In the genomic region with DNA sequence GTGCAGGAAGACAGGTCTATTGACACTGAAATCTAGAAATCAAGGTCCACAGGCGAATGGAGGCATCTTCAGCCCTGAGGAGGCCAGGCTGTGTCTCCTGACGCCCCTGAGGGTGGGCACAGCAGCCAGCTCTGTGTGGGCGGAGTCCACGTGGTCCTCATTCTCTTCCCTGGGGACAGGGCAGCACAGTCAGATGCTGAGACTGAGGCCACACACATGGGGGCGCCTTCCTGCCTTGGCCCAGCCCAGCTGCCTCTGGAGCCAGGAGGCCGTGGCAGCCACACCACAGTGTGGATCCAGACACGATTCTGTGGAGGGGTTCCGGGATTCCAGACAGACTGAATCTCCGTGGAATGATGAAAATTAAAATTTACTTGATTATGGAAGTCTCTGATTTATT, we compare ENCODE assay signal across 11 cellular contexts. TPM values are rescaled to one million over a fixed set of nuclear protein-coding genes. Genes with fewer than 3 reads are reported as not detected.
DNase-seq lines count a peak whose midpoint lies in the region; TF ChIP-seq lines count a peak whose summit lies in the region.
"Had no signal": no experiment of that assay in that cellular context is flagged by ENCODE, and none has a peak within 500 bp of the region (broad histone marks: within the 10 kb centered on the region; RNA-seq: fewer than 3 reads in every experiment).

No MANE protein-coding gene starts in this region.

- H3K9ac ChIP-seq in mesendoderm (ENCODE audit: low read length) = no peak overlapping the region

- no peak overlapping the region for H4K8ac ChIP-seq in mesendoderm (ENCODE audit: low read depth, low read length)

- H3K4me2 ChIP-seq in mesendoderm (ENCODE audit: low read length) = no peak overlapping the region

- no peaks in the 10 kb centered on the region for H3K27me3 Mint-ChIP-seq in chondrocyte (ENCODE audit: low read depth)

- no peak overlapping the region for H2BK5ac ChIP-seq in mesendoderm (ENCODE audit: low read length)

- peak; percentile 9; the same call in 1 of the 2 replicates for TF ChIP-seq CTCF in AG10803 (conservative IDR thresholded peaks at IDR 0.05; ENCODE audit: low read length)
- peak; percentile 40 for TF ChIP-seq CTCF in GM13976 (IDR thresholded peaks at IDR 0.05; ENCODE audit: borderline replicate concordance, control extremely low read depth, extremely low read depth, insufficient read depth, missing control alignments)
- TF ChIP-seq CTCF in chondrocyte (IDR thresholded peaks at IDR 0.05) = peak; percentile 24

- H3K27ac ChIP-seq in mesendoderm (ENCODE audit: low read depth, low read length) = no peak overlapping the region
- H3K27ac ChIP-seq: gastrocnemius medialis had no signal

- H3K18ac ChIP-seq in mesendoderm (ENCODE audit: low read length) = no peak overlapping the region

- no peak overlapping the region for H3K56ac ChIP-seq in mesendoderm (ENCODE audit: low read length)

- H2BK15ac ChIP-seq in mesendoderm (replicated peaks; ENCODE audit: low read depth) = no peak overlapping the region

- peaks cover 16% of the 10 kb centered on the region for H3K36me3 Mint-ChIP-seq in chondrocyte (ENCODE audit: low read depth)
- H3K36me3 Mint-ChIP-seq: activated naive CD4-positive, alpha-beta T cell treated with anti-CD3 and anti-CD28 coated beads, Interleukin-2, amount 50 U/mL, for 72 hours had no signal

- H4K5ac ChIP-seq in mesendoderm (ENCODE audit: low read length) = no peak overlapping the region

- no CpG with 5 or more reads among the region's 9 CpGs for WGBS in mesendoderm (ENCODE audit: extremely low coverage, insufficient coverage, low lambda C conversion rate)

- no peak overlapping the region for H2AK5ac ChIP-seq in mesendoderm (ENCODE audit: low read length)

- H3K23ac ChIP-seq in mesendoderm (ENCODE audit: low read length) = no peak overlapping the region

- no peak overlapping the region for H3K27ac Mint-ChIP-seq in chondrocyte (ENCODE audit: unreplicated experiment)
- H3K27ac Mint-ChIP-seq: activated CD8-positive, alpha-beta T cell treated with anti-CD3 and anti-CD28 coated beads, Interleukin-2, amount 10 ng/mL, durations not matched to agents 7 days and 5 days had no signal

- no peak for DNase-seq in AG10803 (ENCODE audit: low read depth)
- DNase-seq in GM13976 (ENCODE audit: low spot score) = no peak
- no peak for DNase-seq in chondrocyte (ENCODE audit: low spot score)
- no peak for DNase-seq in mesendoderm
- no peak for DNase-seq in SW480 (ENCODE audit: low spot score)
- no peak for DNase-seq in T1000 (lab: John Stamatoyannopoulos, UW)
- DNase-seq: activated CD8-positive, alpha-beta T cell treated with anti-CD3 and anti-CD28 coated beads, Interleukin-2, amount 10 ng/mL, durations not matched to agents 7 days and 5 days; gastrocnemius medialis; NCI-H446; T-helper 9 cell had no signal

- no peaks in the 10 kb centered on the region for H3K9me3 Mint-ChIP-seq in chondrocyte (ENCODE audit: low read depth)
- H3K9me3 Mint-ChIP-seq: activated naive CD4-positive, alpha-beta T cell treated with anti-CD3 and anti-CD28 coated beads, Interleukin-2, amount 50 U/mL, for 72 hours had no signal

- H3K4me3 Mint-ChIP-seq in chondrocyte (ENCODE audit: unreplicated experiment) = no peak overlapping the region
- H3K4me3 Mint-ChIP-seq: activated CD8-positive, alpha-beta T cell treated with anti-CD3 and anti-CD28 coated beads, Interleukin-2, amount 10 ng/mL, durations not matched to agents 7 days and 5 days had no signal

- no peaks in the 10 kb centered on the region for H3K79me2 ChIP-seq in mesendoderm (ENCODE audit: control insufficient read depth, insufficient read depth, low read length)

- no peaks in the 10 kb centered on the region for H3K27me3 ChIP-seq in mesendoderm (ENCODE audit: insufficient read depth, low read length, poor library complexity)
- H3K27me3 ChIP-seq: gastrocnemius medialis had no signal

- H3K79me1 ChIP-seq in mesendoderm (ENCODE audit: low read length) = no peaks in the 10 kb centered on the region

- peaks cover 10% of the 10 kb centered on the region for H3K36me3 ChIP-seq in mesendoderm (ENCODE audit: control insufficient read depth, insufficient read depth, low read length)

- no peak overlapping the region for H3K4ac ChIP-seq in mesendoderm (ENCODE audit: low read depth, low read length)

- H3K4me3 ChIP-seq in AG10803 (ENCODE audit: low read length) = no peak overlapping the region
- no peak overlapping the region for H3K4me3 ChIP-seq in mesendoderm (ENCODE audit: low read length)
- H3K4me3 ChIP-seq: gastrocnemius medialis had no signal

- no peaks in the 10 kb centered on the region for H3K4me1 ChIP-seq in mesendoderm (ENCODE audit: control insufficient read depth, low read depth, low read length)

- no peaks in the 10 kb centered on the region for H3K4me1 Mint-ChIP-seq in chondrocyte (ENCODE audit: low read depth)

- no peak overlapping the region for H2BK120ac ChIP-seq in mesendoderm (ENCODE audit: low read depth, low read length)

- in situ Hi-C loops in GM13976 (cut with MboI; ENCODE audit: low sequenced_read_pairs, unreplicated experiment) = loop anchor here (10.0 kb wide), 1 partner anchor 91 kb away; no protein-coding TSS in a partner anchor

RNA-seq across cellular contexts. Expression of a gene that starts 20.8 kb away (rescaled TPM):
- 1.3 to 4.3 TPM (median 3.4 TPM) in 3 replicates for total RNA-seq in chondrocyte
- 8.0 TPM for polyA plus RNA-seq in mesendoderm (2013, experiment 1 of 2)
- 7.1 TPM for polyA plus RNA-seq in mesendoderm (2013, experiment 2 of 2)

RNA-seq across cellular contexts. Expression of a gene that starts 42.0 kb away (rescaled TPM):
- 39.6 to 45.2 TPM (median 41.3 TPM) in 3 replicates for total RNA-seq in chondrocyte
- 21.4 TPM for polyA plus RNA-seq in mesendoderm (2013, experiment 1 of 2)
- polyA plus RNA-seq in mesendoderm (2013, experiment 2 of 2) = 21.8 TPM

RNA-seq across cellular contexts. Expression of a gene that starts 57.3 kb away (rescaled TPM):
- 46.9 to 56.5 TPM (median 53.5 TPM) in 3 replicates for total RNA-seq in chondrocyte
- polyA plus RNA-seq in mesendoderm (2013, experiment 1 of 2) = 41.7 TPM
- polyA plus RNA-seq in mesendoderm (2013, experiment 2 of 2) = 43.9 TPM
